Comparison of ENCODE assay signal across 9 cellular contexts in the genomic region with DNA sequence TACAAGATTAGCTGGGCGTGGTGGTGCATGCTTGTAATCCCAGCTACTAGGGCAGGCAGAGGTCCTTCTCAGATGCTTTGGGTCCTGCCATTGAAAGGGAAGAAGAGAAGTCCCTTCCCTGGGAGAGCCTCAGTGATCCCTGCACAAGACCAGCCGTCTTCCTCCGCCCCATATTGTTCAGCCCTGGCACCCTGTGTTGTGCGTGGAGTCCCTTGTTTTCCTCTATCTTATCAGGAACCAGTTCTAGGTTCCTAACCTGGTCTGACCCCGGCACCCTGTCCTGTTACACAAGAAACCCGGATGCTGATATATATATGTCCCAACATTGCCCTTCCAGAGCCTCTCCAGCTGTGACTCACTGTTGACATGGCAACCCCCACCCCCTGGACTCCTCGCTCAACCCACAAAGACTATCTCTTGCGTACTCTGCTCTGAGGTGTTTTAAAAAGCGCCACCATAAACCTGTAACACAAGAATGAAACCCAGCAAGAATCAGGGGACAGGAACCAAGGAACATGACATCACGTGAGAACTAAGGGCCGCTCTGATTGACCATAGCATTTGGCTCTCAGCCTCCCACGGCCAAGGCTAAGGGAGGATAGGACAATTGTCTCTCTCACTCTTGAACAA. TPM values are rescaled to one million over a fixed set of nuclear protein-coding genes. Genes with fewer than 3 reads are reported as not detected.
DNase-seq lines count a peak whose midpoint lies in the region; ATAC-seq, FAIRE-seq and TF ChIP-seq lines count a peak whose summit lies in the region.
"Had no signal": no experiment of that assay in that cellular context is flagged by ENCODE, and none has a peak within 500 bp of the region (broad histone marks: within the 10 kb centered on the region; RNA-seq: fewer than 3 reads in every experiment).

No MANE protein-coding gene starts in this region.

- no peaks in the 10 kb centered on the region for H3K9me2 ChIP-seq in Karpas-422 (replicated peaks; ENCODE audit: insufficient read depth, low read length)

- POLR2A ChIA-PET in K562 (lab: Yijun Ruan, JAX), result interaction anchor here (0.5 kb wide), 1 partner anchor 319 kb away, joined by 3 read pairs; no protein-coding TSS in a partner anchor

- no peak for TF ChIP-seq EP300 in K562 (IDR thresholded peaks at IDR 0.05; ENCODE audit: low read length)

- no peak for TF ChIP-seq RAD21 in K562 (CRISPR knock-in tag; conservative IDR thresholded peaks at IDR 0.05 in 1 of 2, IDR thresholded peaks at IDR 0.05 in 1 of 2)

- peak overlapping the region; percentile 65 for H3K9ac ChIP-seq in Karpas-422 (ENCODE audit: low read length)
- no peak overlapping the region for H3K9ac ChIP-seq in K562 (ENCODE audit: insufficient read depth in 1 of 2, low read depth in 2 of 2, low read length in 2 of 2)

- DNase-seq in EL (peak; percentile 90), Karpas-422 (peak; percentile 60), K562 (ENCODE audit: extremely low read depth in 1 of 4, low spot score in 3 of 4) (peak; percentile 45 to 65 (median 62)), naive B cell (no peak), activated gamma-delta T cell (lab: John Stamatoyannopoulos, UW) (no peak)
- DNase-seq: central memory CD4-positive, alpha-beta T cell had no signal

- in situ Hi-C loops in K562 (cut with MboI), result no loop called here

- H2AFZ ChIP-seq in Karpas-422 (ENCODE audit: low read length) (no peak overlapping the region; the same call in 1 of the 2 replicates), K562 (ENCODE audit: low read depth, low read length) (no peak overlapping the region)

- ATAC-seq in K562 (peak; percentile 61), naive B cell (ENCODE audit: low read depth in 2 of 2) (no peak), GM21737 (IDR thresholded peaks at IDR 0.05; ENCODE audit: unreplicated experiment) (no peak), HG03378 (IDR thresholded peaks at IDR 0.05; ENCODE audit: unreplicated experiment) (no peak), HG03469 (IDR thresholded peaks at IDR 0.05; ENCODE audit: unreplicated experiment) (no peak)

- H3K4me2 ChIP-seq in Karpas-422 (ENCODE audit: low read depth, low read length, poor library complexity, severe bottlenecking), result peak overlapping the region; percentile 67
- no peak overlapping the region for H3K4me2 ChIP-seq in K562 (ENCODE audit: insufficient read depth, low read length)

- H4K20me1 ChIP-seq in Karpas-422 (ENCODE audit: insufficient read depth, low read depth, low read length), result no peaks in the 10 kb centered on the region
- no peaks in the 10 kb centered on the region for H4K20me1 ChIP-seq in K562 (replicated peaks; ENCODE audit: control insufficient read depth, insufficient read depth, low read length)

- H3K27me3 Mint-ChIP-seq in naive B cell, result no peaks in the 10 kb centered on the region

- H3K9me3 ChIP-seq in Karpas-422 (ENCODE audit: low read length) (no peaks in the 10 kb centered on the region), K562 (replicated peaks; ENCODE audit: control insufficient read depth, insufficient read depth, low read depth, low read length) (no peaks in the 10 kb centered on the region)

- peak overlapping the region; percentile 58 to 95 (median 88) for H3K27ac Mint-ChIP-seq in naive B cell

- no peaks in the 10 kb centered on the region for H3K27me3 ChIP-seq in Karpas-422 (ENCODE audit: low read length)
- peaks cover 31 to 69% of the 10 kb centered on the region in 2 experiments; a peak in 4 of 5 replicates for H3K27me3 ChIP-seq in K562 (ENCODE audit: control insufficient read depth in 2 of 2, insufficient read depth in 2 of 2, low read length in 2 of 2)

- peak overlapping the region; percentile 49 to 95 (median 74) for H3K4me3 Mint-ChIP-seq in naive B cell

- no peak for TF ChIP-seq POLR2A in K562 (conservative IDR thresholded peaks at IDR 0.05)

- H3K4me1 ChIP-seq in Karpas-422 (ENCODE audit: low read length), result peaks cover 64% of the 10 kb centered on the region
- H3K4me1 ChIP-seq in K562 (replicated peaks in 1 of 2; ENCODE audit: control insufficient read depth in 2 of 2, insufficient read depth in 2 of 2, low read length in 2 of 2), result no peaks in the 10 kb centered on the region; a peak in 1 of 5 replicates

- H3K36me3 Mint-ChIP-seq in naive B cell, result no peaks in the 10 kb centered on the region

- peak; percentile 15 for FAIRE-seq in K562 (lab: Jason Lieb, UNC)

- no peak for TF ChIP-seq CTCF in K562 (IDR thresholded peaks at IDR 0.05 in 2 of 3, conservative IDR thresholded peaks at IDR 0.05 in 1 of 3; ENCODE audit: insufficient read depth in 2 of 3, low read depth in 1 of 3, low read length in 3 of 3)

- H3K36me3 ChIP-seq in Karpas-422 (ENCODE audit: insufficient read depth, low read length) (no peaks in the 10 kb centered on the region), K562 (ENCODE audit: control insufficient read depth, insufficient read depth, low read length) (no peaks in the 10 kb centered on the region)

- WGBS in K562 (ENCODE audit: insufficient coverage, low coverage, missing lambda C conversion rate), result under 1% methylated on average over 12 of the region's 12 CpGs

- H3K4me1 Mint-ChIP-seq in naive B cell, result peaks cover 71 to 94% (median 85%) of the 10 kb centered on the region in 3 donors

- H3K79me2 ChIP-seq in Karpas-422 (ENCODE audit: low read length) (peaks cover 17% of the 10 kb centered on the region), K562 (ENCODE audit: control insufficient read depth, insufficient read depth, low read length) (no peaks in the 10 kb centered on the region)

- peaks cover 0 to 4% (median 0%) of the 10 kb centered on the region in 7 donors for H3K9me3 Mint-ChIP-seq in naive B cell

- CTCF ChIA-PET in K562 (lab: Yijun Ruan, JAX; ENCODE audit: low intra/inter-chr PET ratio), result no interaction called here

- H3K27ac ChIP-seq in Karpas-422 (ENCODE audit: low read length) (peak overlapping the region; percentile 92), K562 (ENCODE audit: extremely low read depth, low read depth, low read length) (no peak overlapping the region)

- no TSS peak for BruUV-seq in K562 (replicated peaks; lab: Mats Ljungman, UMichigan)

- H3K9me1 ChIP-seq in K562 (ENCODE audit: control insufficient read depth, insufficient read depth, low read length), result no peaks in the 10 kb centered on the region

- H3K4me3 ChIP-seq in Karpas-422 (ENCODE audit: low read length) (peak overlapping the region; percentile 57), K562 (no peak overlapping the region)

- intact Hi-C loops in K562 (cut with micrococcal nuclease), result no loop called here

RNA-seq across cellular contexts. Expression of a gene that starts 4.8 kb away (rescaled TPM):
- 27.8 and 31.0 TPM in 2 replicates for total RNA-seq in Karpas-422 (2014; rRNA removed; shearing (Covaris generic); ENCODE audit: low replicate concordance)
- total RNA-seq in K562 (2011; cell fraction: chromatin; rRNA removed; ENCODE audit: low replicate concordance), result 0.65 TPM in 1 of 2 replicates, not detected in the other
- total RNA-seq in K562 (2011; cell fraction: nucleolus; rRNA removed), result 0.79 TPM in 1 of 2 replicates, not detected in the other
- total RNA-seq in K562 (2011; cell fraction: nucleoplasm; rRNA removed), result not detected in 2 replicates
- 0.36 and 1.1 TPM in 2 replicates for total RNA-seq in K562 (2014; rRNA removed)
- total RNA-seq in K562 (2014; rRNA removed; fragmentation: Illumina TruSeq; extraction: Trizol), result 0.26 and 0.73 TPM in 2 replicates
- total RNA-seq in K562 (2015; rRNA removed; fragmentation: Illumina TruSeq; extraction: Trizol), result 0.57 and 0.58 TPM in 2 replicates
- 0.95 and 1.0 TPM in 2 replicates for total RNA-seq in K562 (2021)
- polyA plus RNA-seq in K562 (2011; rRNA removed), result not detected in 2 replicates
- polyA plus RNA-seq in K562 (2011; cell fraction: cytosol; rRNA removed), result 0.03 TPM in 1 of 2 replicates, not detected in the other
- 0.04 TPM in 1 of 2 replicates, not detected in the other for polyA plus RNA-seq in K562 (2011; cell fraction: nucleus; rRNA removed)
- polyA plus RNA-seq in K562 (2012), result 0.56 and 2.1 TPM in 2 replicates
- polyA plus RNA-seq in K562 (2014; fragmentation: Illumina TruSeq; extraction: Trizol), result 0.65 and 0.69 TPM in 2 replicates
- under 1 TPM; 0.10 to 0.18 TPM for polyA plus RNA-seq in K562 (2014; fragmentation: Nextera tagmentation; extraction: Ambion mirVana)
- 0.21 and 0.59 TPM in 2 replicates for polyA plus RNA-seq in K562 (2014; rRNA removed)
- polyA minus RNA-seq in K562 (2011; rRNA and poly(A)+ RNA removed), result not detected in 2 replicates
- not detected in 2 replicates for polyA minus RNA-seq in K562 (2011; cell fraction: cytosol; rRNA and poly(A)+ RNA removed)
- polyA minus RNA-seq in K562 (2011; cell fraction: nucleus; rRNA and poly(A)+ RNA removed), result not detected in 2 replicates
- polyA plus RNA-seq in naive B cell (ENCODE audit: low read depth in 6 of 6), result 10 to 100 TPM; 18.4 to 48.2 (median 40.3) TPM

RNA-seq across cellular contexts. Expression of a gene that starts 50.0 kb away (rescaled TPM):
- total RNA-seq in Karpas-422 (2014; rRNA removed; shearing (Covaris generic); ENCODE audit: low replicate concordance), result not detected in 2 replicates
- not detected in 2 replicates for total RNA-seq in K562 (2011; cell fraction: chromatin; rRNA removed; ENCODE audit: low replicate concordance)
- not detected in 2 replicates for total RNA-seq in K562 (2011; cell fraction: nucleolus; rRNA removed)
- total RNA-seq in K562 (2011; cell fraction: nucleoplasm; rRNA removed), result not detected in 2 replicates
- total RNA-seq in K562 (2014; rRNA removed) (not detected in 2 replicates), K562 (2014; rRNA removed; fragmentation: Illumina TruSeq; extraction: Trizol) (not detected in 2 replicates), K562 (2015; rRNA removed; fragmentation: Illumina TruSeq; extraction: Trizol) (0.18 and 0.19 TPM in 2 replicates), K562 (2021) (not detected in 2 replicates)
- polyA plus RNA-seq in K562 (2011; rRNA removed) (not detected in 2 replicates), K562 (2014; fragmentation: Illumina TruSeq; extraction: Trizol) (not detected in 2 replicates), K562 (2014; fragmentation: Nextera tagmentation; extraction: Ambion mirVana) (under 1 TPM; 0.07 to 0.17 TPM), K562 (2014; rRNA removed) (0.04 and 0.24 TPM in 2 replicates), naive B cell (ENCODE audit: low read depth in 6 of 6) (not detected)
- not detected in 2 replicates for polyA plus RNA-seq in K562 (2011; cell fraction: cytosol; rRNA removed)
- not detected in 2 replicates for polyA plus RNA-seq in K562 (2011; cell fraction: nucleus; rRNA removed)
- polyA plus RNA-seq in K562 (2012), result 0.20 and 0.28 TPM in 2 replicates
- not detected in 2 replicates for polyA minus RNA-seq in K562 (2011; rRNA and poly(A)+ RNA removed)
- not detected in 2 replicates for polyA minus RNA-seq in K562 (2011; cell fraction: cytosol; rRNA and poly(A)+ RNA removed)
- not detected in 2 replicates for polyA minus RNA-seq in K562 (2011; cell fraction: nucleus; rRNA and poly(A)+ RNA removed)

RNA-seq across cellular contexts. Expression of a gene that starts 59.4 kb away (rescaled TPM):
- total RNA-seq in Karpas-422 (2014; rRNA removed; shearing (Covaris generic); ENCODE audit: low replicate concordance), result 90.0 and 108 TPM in 2 replicates
- total RNA-seq in K562 (2011; cell fraction: chromatin; rRNA removed; ENCODE audit: low replicate concordance), result not detected in 2 replicates
- total RNA-seq in K562 (2011; cell fraction: nucleolus; rRNA removed), result not detected in 2 replicates
- not detected in 2 replicates for total RNA-seq in K562 (2011; cell fraction: nucleoplasm; rRNA removed)
- total RNA-seq in K562 (2014; rRNA removed) (0.08 TPM in 1 of 2 replicates, not detected in the other), K562 (2014; rRNA removed; fragmentation: Illumina TruSeq; extraction: Trizol) (not detected in 2 replicates), K562 (2015; rRNA removed; fragmentation: Illumina TruSeq; extraction: Trizol) (0.07 TPM in 1 of 2 replicates, not detected in the other), K562 (2021) (0.51 and 0.78 TPM in 2 replicates)
- polyA plus RNA-seq in K562 (2011; rRNA removed) (0.07 TPM in 1 of 2 replicates, not detected in the other), K562 (2014; fragmentation: Illumina TruSeq; extraction: Trizol) (0.15 TPM in 1 of 2 replicates, not detected in the other), K562 (2014; fragmentation: Nextera tagmentation; extraction: Ambion mirVana) (not detected), K562 (2014; rRNA removed) (0.34 TPM in 1 of 2 replicates, not detected in the other), naive B cell (ENCODE audit: low read depth in 6 of 6) (100 to 1,000 TPM in 2 of 6 donors, 10 to 100 TPM in 4; 62.0 to 119 (median 77.7) TPM)
- not detected in 2 replicates for polyA plus RNA-seq in K562 (2011; cell fraction: cytosol; rRNA removed)
- 0.06 TPM in 1 of 2 replicates, not detected in the other for polyA plus RNA-seq in K562 (2011; cell fraction: nucleus; rRNA removed)
- 0.22 and 0.30 TPM in 2 replicates for polyA plus RNA-seq in K562 (2012)
- polyA minus RNA-seq in K562 (2011; rRNA and poly(A)+ RNA removed), result 0.14 TPM in 1 of 2 replicates, not detected in the other
- polyA minus RNA-seq in K562 (2011; cell fraction: cytosol; rRNA and poly(A)+ RNA removed), result not detected in 2 replicates
- not detected in 2 replicates for polyA minus RNA-seq in K562 (2011; cell fraction: nucleus; rRNA and poly(A)+ RNA removed)

Comparison
In these comparisons a context has a peak if more than half of its experiments do, and no peak if none do; other contexts are left out.
1. DNase-seq: peak in EL (single experiment), Karpas-422 (single experiment) and K562 (4 of 4); none in naive B cell (single experiment) and activated gamma-delta T cell (single experiment).
2. RNA of a gene that starts 4.8 kb away (total RNA-seq): 27.8 to 31.0 TPM in Karpas-422; 0.26 to 1.1 TPM in K562; every median in the first group is over 10 times any median in the second.
3. RNA of a gene that starts 59.4 kb away (total RNA-seq): 90.0 to 108 TPM in Karpas-422; 0.07 to 0.78 TPM in K562; every median in the first group is over 10 times any median in the second.